8 cellular contexts compared by ENCODE assay signal in the genomic region with DNA sequence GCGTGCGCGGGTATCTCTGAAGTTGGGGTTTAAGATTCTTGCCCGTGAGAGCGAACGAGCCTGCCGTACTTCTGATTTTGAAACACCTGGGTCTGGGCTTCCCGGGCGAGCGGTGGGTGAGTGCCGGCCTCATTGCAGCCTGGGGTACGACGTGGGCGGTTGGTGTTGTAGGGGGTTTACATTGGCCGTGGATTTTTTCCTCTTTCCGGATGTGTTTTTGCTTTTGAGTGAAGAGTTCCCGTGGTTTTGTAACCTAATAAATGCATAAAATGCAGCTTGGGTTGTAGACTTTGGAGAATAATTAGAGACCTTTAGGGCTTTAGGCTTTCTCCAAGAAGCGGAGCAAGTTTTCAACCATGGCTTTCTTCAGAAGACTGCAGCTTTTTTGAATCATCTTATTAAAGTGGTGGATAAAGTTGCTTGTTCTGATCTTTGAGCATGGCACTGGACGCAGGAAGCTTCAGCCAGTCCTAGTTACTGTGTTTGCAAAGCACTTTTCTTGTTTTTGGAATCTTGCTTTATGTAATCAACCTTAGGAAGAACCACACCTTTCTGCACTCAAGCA. TPM values are rescaled to one million over a fixed set of nuclear protein-coding genes. Genes with fewer than 3 reads are reported as not detected.
DNase-seq lines count a peak whose midpoint lies in the region; ATAC-seq and TF ChIP-seq lines count a peak whose summit lies in the region.

No MANE protein-coding gene starts in this region.

- H3K27ac ChIP-seq in BLaER1 (peak overlapping the region; percentile 98), HL-60 (replicated peaks) (peak overlapping the region; percentile 98), breast epithelium (peak overlapping the region; percentile 98)

- peak overlapping the region; percentile 99 for H3K9ac ChIP-seq in BLaER1

- H3K9me3 ChIP-seq in BLaER1: no peaks in the 10 kb centered on the region
- no peaks in the 10 kb centered on the region for H3K9me3 ChIP-seq in breast epithelium
- H3K9me3 ChIP-seq in mononuclear cell (ENCODE audit: low read depth, low read length): no peaks in the 10 kb centered on the region

- TF ChIP-seq POLR2A in breast epithelium (IDR thresholded peaks at IDR 0.05): no peak

- no peaks in the 10 kb centered on the region for H4K20me1 ChIP-seq in BLaER1

- H3K4me1 ChIP-seq in BLaER1 (peaks cover 25% of the 10 kb centered on the region), breast epithelium (no peaks in the 10 kb centered on the region), mononuclear cell (ENCODE audit: insufficient read depth, low read length) (peaks cover 23% of the 10 kb centered on the region)

- ATAC-seq in GM21526 (IDR thresholded peaks at IDR 0.05; ENCODE audit: low FRiP score, unreplicated experiment) (no peak), GM18861 (IDR thresholded peaks at IDR 0.05; ENCODE audit: unreplicated experiment) (no peak), GM18519 (IDR thresholded peaks at IDR 0.05; ENCODE audit: low FRiP score, unreplicated experiment) (no peak)

- DNase-seq in HL-60 (ENCODE audit: low read depth in 1 of 2, low spot score in 1 of 2) (no peak), breast epithelium (ENCODE audit: low spot score in 2 of 2) (no peak), foreskin melanocyte (no peak)

- H3K4me2 ChIP-seq in BLaER1: peak overlapping the region; percentile 82

- H3K36me3 ChIP-seq in BLaER1 (peaks cover 16% of the 10 kb centered on the region), breast epithelium (no peaks in the 10 kb centered on the region)

- TF ChIP-seq CTCF in HL-60 (IDR thresholded peaks at IDR 0.05; ENCODE audit: insufficient read depth, low read length) (no peak), breast epithelium (IDR thresholded peaks at IDR 0.05) (no peak)

- H3K27me3 ChIP-seq in BLaER1 (no peaks in the 10 kb centered on the region), HL-60 (ENCODE audit: insufficient read depth, poor library complexity, severe bottlenecking) (no peaks in the 10 kb centered on the region), breast epithelium (no peaks in the 10 kb centered on the region), mononuclear cell (ENCODE audit: insufficient read depth, low read length) (no peaks in the 10 kb centered on the region)

- H3K4me3 ChIP-seq in BLaER1 (peak overlapping the region; percentile 75), HL-60 (replicated peaks; ENCODE audit: insufficient read depth, low read length) (peak overlapping the region; percentile 87), breast epithelium (peak overlapping the region; percentile 71 to 79 (median 78)), mononuclear cell (ENCODE audit: low read length) (peak overlapping the region; percentile 94)

- intact Hi-C loops in breast epithelium (cut with DNase I; ENCODE audit: low total_unique reads): no loop called here

RNA-seq across cellular contexts. Expression of a gene that starts 0.3 kb away (rescaled TPM):
- total RNA-seq in breast epithelium: 10 to 100 TPM; 12.0 to 29.6 (median 24.3) TPM
- 13.5 TPM for total RNA-seq in mononuclear cell

RNA-seq across cellular contexts. Expression of a gene that starts 0.9 kb away (rescaled TPM):
- 10 to 100 TPM; 24.4 to 38.0 (median 25.0) TPM for total RNA-seq in breast epithelium
- 25.5 TPM for total RNA-seq in mononuclear cell
